In the genomic region with DNA sequence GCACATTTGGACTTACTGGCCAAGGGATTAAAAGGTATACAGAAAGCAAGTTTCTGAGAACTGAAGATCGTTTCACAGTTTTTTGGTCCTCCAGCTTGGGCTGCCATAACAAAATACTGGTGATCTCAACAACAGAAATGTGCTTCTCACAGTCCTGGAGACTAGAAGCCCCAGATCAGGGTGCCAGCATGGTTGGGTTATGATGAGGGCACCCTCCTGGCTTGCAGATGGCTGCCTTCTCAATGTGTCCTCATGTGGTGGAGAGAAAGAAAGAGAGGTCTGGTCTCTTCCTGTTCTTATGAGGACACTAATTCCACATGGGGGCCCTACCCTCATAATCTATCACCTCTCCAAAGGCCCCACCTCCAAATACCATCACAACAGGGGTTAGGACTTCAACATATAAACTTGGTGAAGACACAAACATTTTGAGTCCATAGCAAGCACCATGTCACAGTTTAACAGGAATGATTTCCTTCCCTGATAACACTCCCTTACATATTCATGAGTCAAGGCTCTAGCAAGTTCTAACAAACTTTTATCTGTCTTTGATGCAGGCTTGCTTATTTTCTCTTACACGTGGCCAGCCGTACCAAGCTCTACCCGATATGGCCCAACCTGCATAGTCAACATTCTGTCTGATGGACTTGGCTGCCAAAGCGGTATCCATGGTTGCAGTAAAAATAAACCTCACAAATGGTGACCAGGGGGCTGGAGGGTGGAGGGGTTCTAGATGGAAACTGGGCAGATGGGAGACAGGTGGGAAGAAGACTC, we compare ENCODE assay signal across 1 cellular context.
TF ChIP-seq lines count a peak whose summit lies in the region.

No MANE protein-coding gene starts in this region.

TF ChIP-seq in GM12878, 131 proteins besides CTCF, POLR2A, EP300 and RAD21:
- TF ChIP-seq, protein P1, sequence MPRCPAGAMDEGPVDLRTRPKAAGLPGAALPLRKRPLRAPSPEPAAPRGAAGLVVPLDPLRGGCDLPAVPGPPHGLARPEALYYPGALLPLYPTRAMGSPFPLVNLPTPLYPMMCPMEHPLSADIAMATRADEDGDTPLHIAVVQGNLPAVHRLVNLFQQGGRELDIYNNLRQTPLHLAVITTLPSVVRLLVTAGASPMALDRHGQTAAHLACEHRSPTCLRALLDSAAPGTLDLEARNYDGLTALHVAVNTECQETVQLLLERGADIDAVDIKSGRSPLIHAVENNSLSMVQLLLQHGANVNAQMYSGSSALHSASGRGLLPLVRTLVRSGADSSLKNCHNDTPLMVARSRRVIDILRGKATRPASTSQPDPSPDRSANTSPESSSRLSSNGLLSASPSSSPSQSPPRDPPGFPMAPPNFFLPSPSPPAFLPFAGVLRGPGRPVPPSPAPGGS (IDR thresholded peaks at IDR 0.05; ENCODE audit: borderline replicate concordance, insufficient read depth, low read depth, low read length, poor library complexity, severe bottlenecking), result no peak
- TF ChIP-seq NR2C1 (IDR thresholded peaks at IDR 0.05) (no peak), HCFC1 (IDR thresholded peaks at IDR 0.05; ENCODE audit: low read length) (no peak)
- TF ChIP-seq, protein P2, sequence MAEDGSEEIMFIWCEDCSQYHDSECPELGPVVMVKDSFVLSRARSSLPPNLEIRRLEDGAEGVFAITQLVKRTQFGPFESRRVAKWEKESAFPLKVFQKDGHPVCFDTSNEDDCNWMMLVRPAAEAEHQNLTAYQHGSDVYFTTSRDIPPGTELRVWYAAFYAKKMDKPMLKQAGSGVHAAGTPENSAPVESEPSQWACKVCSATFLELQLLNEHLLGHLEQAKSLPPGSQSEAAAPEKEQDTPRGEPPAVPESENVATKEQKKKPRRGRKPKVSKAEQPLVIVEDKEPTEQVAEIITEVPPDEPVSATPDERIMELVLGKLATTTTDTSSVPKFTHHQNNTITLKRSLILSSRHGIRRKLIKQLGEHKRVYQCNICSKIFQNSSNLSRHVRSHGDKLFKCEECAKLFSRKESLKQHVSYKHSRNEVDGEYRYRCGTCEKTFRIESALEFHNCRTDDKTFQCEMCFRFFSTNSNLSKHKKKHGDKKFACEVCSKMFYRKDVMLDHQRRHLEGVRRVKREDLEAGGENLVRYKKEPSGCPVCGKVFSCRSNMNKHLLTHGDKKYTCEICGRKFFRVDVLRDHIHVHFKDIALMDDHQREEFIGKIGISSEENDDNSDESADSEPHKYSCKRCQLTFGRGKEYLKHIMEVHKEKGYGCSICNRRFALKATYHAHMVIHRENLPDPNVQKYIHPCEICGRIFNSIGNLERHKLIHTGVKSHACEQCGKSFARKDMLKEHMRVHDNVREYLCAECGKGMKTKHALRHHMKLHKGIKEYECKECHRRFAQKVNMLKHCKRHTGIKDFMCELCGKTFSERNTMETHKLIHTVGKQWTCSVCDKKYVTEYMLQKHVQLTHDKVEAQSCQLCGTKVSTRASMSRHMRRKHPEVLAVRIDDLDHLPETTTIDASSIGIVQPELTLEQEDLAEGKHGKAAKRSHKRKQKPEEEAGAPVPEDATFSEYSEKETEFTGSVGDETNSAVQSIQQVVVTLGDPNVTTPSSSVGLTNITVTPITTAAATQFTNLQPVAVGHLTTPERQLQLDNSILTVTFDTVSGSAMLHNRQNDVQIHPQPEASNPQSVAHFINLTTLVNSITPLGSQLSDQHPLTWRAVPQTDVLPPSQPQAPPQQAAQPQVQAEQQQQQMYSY (CRISPR knock-in tag; IDR thresholded peaks at IDR 0.05), result no peak
- TF ChIP-seq, protein P3, sequence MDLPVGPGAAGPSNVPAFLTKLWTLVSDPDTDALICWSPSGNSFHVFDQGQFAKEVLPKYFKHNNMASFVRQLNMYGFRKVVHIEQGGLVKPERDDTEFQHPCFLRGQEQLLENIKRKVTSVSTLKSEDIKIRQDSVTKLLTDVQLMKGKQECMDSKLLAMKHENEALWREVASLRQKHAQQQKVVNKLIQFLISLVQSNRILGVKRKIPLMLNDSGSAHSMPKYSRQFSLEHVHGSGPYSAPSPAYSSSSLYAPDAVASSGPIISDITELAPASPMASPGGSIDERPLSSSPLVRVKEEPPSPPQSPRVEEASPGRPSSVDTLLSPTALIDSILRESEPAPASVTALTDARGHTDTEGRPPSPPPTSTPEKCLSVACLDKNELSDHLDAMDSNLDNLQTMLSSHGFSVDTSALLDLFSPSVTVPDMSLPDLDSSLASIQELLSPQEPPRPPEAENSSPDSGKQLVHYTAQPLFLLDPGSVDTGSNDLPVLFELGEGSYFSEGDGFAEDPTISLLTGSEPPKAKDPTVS (IDR thresholded peaks at IDR 0.05; ENCODE audit: low read depth, low read length), result no peak
- TF ChIP-seq, protein P4, sequence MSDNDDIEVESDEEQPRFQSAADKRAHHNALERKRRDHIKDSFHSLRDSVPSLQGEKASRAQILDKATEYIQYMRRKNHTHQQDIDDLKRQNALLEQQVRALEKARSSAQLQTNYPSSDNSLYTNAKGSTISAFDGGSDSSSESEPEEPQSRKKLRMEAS (IDR thresholded peaks at IDR 0.05; ENCODE audit: low read depth, low read length), result no peak
